Comparison of ENCODE assay signal across 19 cellular contexts in genomic region chr2:194424683-194425209, GRCh38.
DNase-seq lines count a peak whose midpoint lies in the region; ATAC-seq and TF ChIP-seq lines count a peak whose summit lies in the region.
"Had no signal": no experiment of that assay in that cellular context is flagged by ENCODE, and none has a peak within 500 bp of the region (broad histone marks: within the 10 kb centered on the region; RNA-seq: fewer than 3 reads in every experiment).

No MANE protein-coding gene starts in this region.

- peaks cover 13% of the 10 kb centered on the region for H3K4me1 Mint-ChIP-seq in mesothelial cell of epicardium

- H3K27me3 ChIP-seq in tibial artery, result no peaks in the 10 kb centered on the region

- H3K4me3 Mint-ChIP-seq in mesothelial cell of epicardium, result peak overlapping the region; percentile 33
- H3K4me3 Mint-ChIP-seq: HFFc6 had no signal

- no peak overlapping the region for H3K27ac Mint-ChIP-seq in mesothelial cell of epicardium
- H3K27ac Mint-ChIP-seq: HFFc6 had no signal

- intact Hi-C loops in tibial artery (cut with DNase I; ENCODE audit: low total_unique reads), result no loop called here

- no peak overlapping the region for H3K27ac ChIP-seq in tibial artery
- H3K27ac ChIP-seq: C4-2B, KMS-11 had no signal

- in situ Hi-C loops in G401 (cut with HindIII; ENCODE audit: low sequenced_read_pairs), result no loop called here

- H3K27me3 Mint-ChIP-seq in mesothelial cell of epicardium (ENCODE audit: low read depth), result no peaks in the 10 kb centered on the region

- H3K9me3 Mint-ChIP-seq in mesothelial cell of epicardium, result no peaks in the 10 kb centered on the region

- peak; percentile 27 for DNase-seq in G401 (ENCODE audit: low spot score)
- DNase-seq in NCI-H2227 treated with DMSO at 0.1 percent for 48 hours (lab: John Stamatoyannopoulos, UW), result peak; percentile 38
- no peak for DNase-seq in mesothelial cell of epicardium (ENCODE audit: low spot score in 2 of 2, unreplicated experiment in 2 of 2)
- no peak for DNase-seq in tibial artery
- DNase-seq in Kasumi-1 (lab: John Stamatoyannopoulos, UW), result no peak
- no peak for DNase-seq in HuH-7 (ENCODE audit: low spot score)
- DNase-seq: DMS 273 treated with DMSO at 0.1 percent for 48 hours, DND-41, HFFc6, NCI-H1092 treated with DMSO at 0.1 percent for 48 hours, NCI-H146, NCI-H2081, NCI-H345, NCI-H774, SHP77 had no signal

- peak; percentile 56; the same call in 2 of the 3 replicates for ATAC-seq in SK-N-SH treated with all-trans-retinoic acid at 6 μM for 48 hours
- ATAC-seq in HG03342 (IDR thresholded peaks at IDR 0.05; ENCODE audit: unreplicated experiment), result no peak

- H3K36me3 Mint-ChIP-seq in mesothelial cell of epicardium, result no peaks in the 10 kb centered on the region

- H3K4me1 ChIP-seq in tibial artery, result no peaks in the 10 kb centered on the region

- no peak for TF ChIP-seq CTCF in mesothelial cell of epicardium (IDR thresholded peaks at IDR 0.05; ENCODE audit: unreplicated experiment)
- TF ChIP-seq CTCF in tibial artery (IDR thresholded peaks at IDR 0.05), result no peak

- H3K36me3 ChIP-seq in tibial artery, result no peaks in the 10 kb centered on the region

- H3K9me3 ChIP-seq in tibial artery, result no peaks in the 10 kb centered on the region

- H3K4me3 ChIP-seq in tibial artery, result no peak overlapping the region

TF ChIP-seq in SK-N-SH treated with all-trans-retinoic acid at 6 μM for 48 hours, 23 proteins besides CTCF, POLR2A, EP300 and RAD21:
- TF ChIP-seq RARB (CRISPR knock-in tag; IDR thresholded peaks at IDR 0.05) (no peak), ISL1 (CRISPR knock-in tag; IDR thresholded peaks at IDR 0.05) (no peak), ZNF8 (CRISPR knock-in tag; IDR thresholded peaks at IDR 0.05) (no peak), PPARA (CRISPR knock-in tag; IDR thresholded peaks at IDR 0.05; ENCODE audit: borderline replicate concordance) (no peak), TSHZ2 (CRISPR knock-in tag; IDR thresholded peaks at IDR 0.05) (no peak), ESRRG (CRISPR knock-in tag; IDR thresholded peaks at IDR 0.05) (no peak), OSR1 (CRISPR knock-in tag; IDR thresholded peaks at IDR 0.05) (no peak), ZC3H10 (CRISPR knock-in tag; IDR thresholded peaks at IDR 0.05) (no peak), GLIS3 (CRISPR knock-in tag; IDR thresholded peaks at IDR 0.05) (no peak), TOX (CRISPR knock-in tag; IDR thresholded peaks at IDR 0.05; ENCODE audit: borderline replicate concordance) (no peak), ZNF70 (CRISPR knock-in tag; IDR thresholded peaks at IDR 0.05) (no peak), ARNTL (CRISPR knock-in tag; IDR thresholded peaks at IDR 0.05; ENCODE audit: borderline replicate concordance, low read depth) (no peak), ZFP30 (CRISPR knock-in tag; IDR thresholded peaks at IDR 0.05) (no peak), ZNF565 (CRISPR knock-in tag; conservative IDR thresholded peaks at IDR 0.05; ENCODE audit: low read depth) (no peak), ZFP3 (CRISPR knock-in tag; IDR thresholded peaks at IDR 0.05) (no peak), SNAI2 (CRISPR knock-in tag; IDR thresholded peaks at IDR 0.05) (no peak)
- TF ChIP-seq, protein P1, sequence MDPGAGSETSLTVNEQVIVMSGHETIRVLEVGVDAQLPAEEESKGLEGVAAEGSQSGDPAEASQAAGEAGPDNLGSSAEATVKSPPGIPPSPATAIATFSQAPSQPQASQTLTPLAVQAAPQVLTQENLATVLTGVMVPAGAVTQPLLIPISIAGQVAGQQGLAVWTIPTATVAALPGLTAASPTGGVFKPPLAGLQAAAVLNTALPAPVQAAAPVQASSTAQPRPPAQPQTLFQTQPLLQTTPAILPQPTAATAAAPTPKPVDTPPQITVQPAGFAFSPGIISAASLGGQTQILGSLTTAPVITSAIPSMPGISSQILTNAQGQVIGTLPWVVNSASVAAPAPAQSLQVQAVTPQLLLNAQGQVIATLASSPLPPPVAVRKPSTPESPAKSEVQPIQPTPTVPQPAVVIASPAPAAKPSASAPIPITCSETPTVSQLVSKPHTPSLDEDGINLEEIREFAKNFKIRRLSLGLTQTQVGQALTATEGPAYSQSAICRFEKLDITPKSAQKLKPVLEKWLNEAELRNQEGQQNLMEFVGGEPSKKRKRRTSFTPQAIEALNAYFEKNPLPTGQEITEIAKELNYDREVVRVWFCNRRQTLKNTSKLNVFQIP (CRISPR knock-in tag; IDR thresholded peaks at IDR 0.05; ENCODE audit: borderline replicate concordance, low read depth), result no peak
TF ChIP-seq in SK-N-SH treated with all-trans-retinoic acid at 6 μM for 48 hours: peak in this region for 0.

Comparison
In these comparisons a context has a peak if more than half of its experiments do, and no peak if none do; other contexts are left out.
1. DNase-seq: peak in G401 (single experiment) and NCI-H2227 treated with DMSO at 0.1 percent for 48 hours (single experiment); none in mesothelial cell of epicardium (0 of 2), tibial artery (0 of 2), Kasumi-1 (0 of 2) and HuH-7 (single experiment).